In genomic region chr5:126338516-126339153, GRCh38 we compare ENCODE assay signal across 7 cellular contexts.
"Had no signal": no experiment of that assay in that cellular context is flagged by ENCODE, and none has a peak within 500 bp of the region (broad histone marks: within the 10 kb centered on the region; RNA-seq: fewer than 3 reads in every experiment).

No MANE protein-coding gene starts in this region.

- DNase-seq: activated naive CD8-positive, alpha-beta T cell treated with anti-CD3 and anti-CD28 coated beads, Interleukin-2, amount 10 ng/mL, durations not matched to agents 7 days and 5 days; activated T-cell treated with anti-CD3 and anti-CD28 coated beads, Interleukin-2, amount 50 U/mL, for 24 hours; aorta; right cardiac atrium; stimulated activated naive CD4-positive, alpha-beta T cell treated with Interleukin-2 at 50 U/mL for 16 hours had no signal

- H3K27me3 ChIP-seq: cardiac muscle cell, pancreas had no signal

- H3K9me3 ChIP-seq: pancreas had no signal

- H3K4me3 ChIP-seq: cardiac muscle cell, pancreas had no signal

- H3K4me1 ChIP-seq: pancreas had no signal

- H3K27ac ChIP-seq: cardiac muscle cell, pancreas had no signal

- H3K36me3 ChIP-seq: cardiac muscle cell, pancreas had no signal
